In genomic region chr3:108255131-108255530, GRCh38 we compare ENCODE assay signal across 35 cellular contexts. TPM values are rescaled to one million over a fixed set of nuclear protein-coding genes. Genes with fewer than 3 reads are reported as not detected.
DNase-seq lines count a peak whose midpoint lies in the region; ATAC-seq, FAIRE-seq and TF ChIP-seq lines count a peak whose summit lies in the region.
"Had no signal": no experiment of that assay in that cellular context is flagged by ENCODE, and none has a peak within 500 bp of the region (broad histone marks: within the 10 kb centered on the region; RNA-seq: fewer than 3 reads in every experiment).

No MANE protein-coding gene starts in this region.

- no peak overlapping the region for H2BK5ac ChIP-seq in trophoblast cell (ENCODE audit: low read depth, low read length, poor library complexity)

- H3K4me3 ChIP-seq in trophoblast cell (ENCODE audit: low read depth, low read length) (no peak overlapping the region), right atrium auricular region (no peak overlapping the region)
- H3K4me3 ChIP-seq: A549; BLaER1; BLaER1 treated with 17β-estradiol and CSF1 and Interleukin-3, amounts not matched to agents 10 nM and 100 nM had no signal

- intact Hi-C loops in sciatic nerve (cut with DNase I), result no loop called here

- H2AK5ac ChIP-seq in trophoblast cell (ENCODE audit: low read length), result no peak overlapping the region

- no peak overlapping the region for H2BK120ac ChIP-seq in trophoblast cell (ENCODE audit: insufficient read depth, low read length, poor library complexity)

- H4K91ac ChIP-seq in trophoblast cell (ENCODE audit: low read depth, low read length), result no peak overlapping the region

- no peak overlapping the region for H3K23ac ChIP-seq in trophoblast cell (ENCODE audit: low read length)

- DNase-seq in D721Med (ENCODE audit: insufficient read length, low spot score), result no peak
- DNase-seq in trophoblast cell, result peak; percentile 65 to 79
- no peak for DNase-seq in sciatic nerve (ENCODE audit: low spot score)
- DNase-seq in right atrium auricular region (ENCODE audit: low spot score), result no peak
- DNase-seq: 8988T; ACHN; AML-193; BE2C; C1 segment of cervical spinal cord; Caco-2; Calu3; CD4-positive, alpha-beta memory T cell; CD4-positive, alpha-beta T cell; CD4-positive, CD25-positive, alpha-beta regulatory T cell; CD8-positive, alpha-beta memory T cell; CD8-positive, alpha-beta T cell; COR-L47; DMS 273 treated with DMSO at 0.1 percent for 48 hours; DMS153; DMS53; DMS79; DMS79 treated with DMSO at 0.1 percent for 48 hours; DND-41; EL had no signal

- H3K9me3 ChIP-seq in trophoblast cell (ENCODE audit: insufficient read depth, low read depth, low read length) (no peaks in the 10 kb centered on the region), right atrium auricular region (no peaks in the 10 kb centered on the region)
- H3K9me3 ChIP-seq: A549, BE2C, BLaER1, Caco-2 had no signal

- H3K18ac ChIP-seq in trophoblast cell (ENCODE audit: low read length), result no peak overlapping the region

- H3K4me1 ChIP-seq in trophoblast cell (ENCODE audit: control insufficient read depth in 1 of 2, insufficient read depth in 2 of 2, low read length in 2 of 2), result no peaks in the 10 kb centered on the region
- no peaks in the 10 kb centered on the region for H3K4me1 ChIP-seq in right atrium auricular region
- H3K4me1 ChIP-seq: A549; BE2C; BLaER1; BLaER1 treated with 17β-estradiol and CSF1 and Interleukin-3, amounts not matched to agents 10 nM and 100 nM; Caco-2 had no signal

- peak; percentile 53 for FAIRE-seq in D721Med (lab: Jason Lieb, UNC)
- FAIRE-seq: A204.1, A549 had no signal

- H3K14ac ChIP-seq in trophoblast cell (ENCODE audit: low read length), result no peak overlapping the region

- no peak overlapping the region for H4K12ac ChIP-seq in trophoblast cell (ENCODE audit: low read depth, low read length)

- no peak overlapping the region for H3K9ac ChIP-seq in trophoblast cell (ENCODE audit: low read length)
- H3K9ac ChIP-seq: BLaER1; BLaER1 treated with 17β-estradiol and CSF1 and Interleukin-3, amounts not matched to agents 10 nM and 100 nM had no signal

- H3K27me3 ChIP-seq in trophoblast cell (ENCODE audit: insufficient read depth, low read length) (no peaks in the 10 kb centered on the region), right atrium auricular region (no peaks in the 10 kb centered on the region)
- H3K27me3 ChIP-seq: BE2C; BLaER1; BLaER1 treated with 17β-estradiol and CSF1 and Interleukin-3, amounts not matched to agents 10 nM and 100 nM had no signal

- no peak overlapping the region for H3K4me2 ChIP-seq in trophoblast cell (ENCODE audit: low read length)
- H3K4me2 ChIP-seq: A549; BLaER1; BLaER1 treated with 17β-estradiol and CSF1 and Interleukin-3, amounts not matched to agents 10 nM and 100 nM had no signal

- no peak overlapping the region for H2AFZ ChIP-seq in trophoblast cell (ENCODE audit: insufficient read depth, low read length, poor library complexity)

- H2BK12ac ChIP-seq in trophoblast cell (ENCODE audit: low read length), result no peak overlapping the region

- no peak overlapping the region for H3K27ac ChIP-seq in trophoblast cell (ENCODE audit: low read depth, low read length)
- no peak overlapping the region for H3K27ac ChIP-seq in right atrium auricular region
- H3K27ac ChIP-seq: 22Rv1; A549; BLaER1; BLaER1 treated with 17β-estradiol and CSF1 and Interleukin-3, amounts not matched to agents 10 nM and 100 nM; C4-2B had no signal

- no peak for ATAC-seq in sciatic nerve
- ATAC-seq: A549; CD8-positive, alpha-beta T cell had no signal

- no peak overlapping the region for H4K8ac ChIP-seq in trophoblast cell (ENCODE audit: low read depth, low read length)

- H3K36me3 ChIP-seq in trophoblast cell (ENCODE audit: control insufficient read depth in 1 of 2, insufficient read depth in 2 of 2, low read length in 2 of 2) (no peaks in the 10 kb centered on the region), right atrium auricular region (no peaks in the 10 kb centered on the region)
- H3K36me3 ChIP-seq: BE2C; BLaER1; BLaER1 treated with 17β-estradiol and CSF1 and Interleukin-3, amounts not matched to agents 10 nM and 100 nM had no signal

- TF ChIP-seq CTCF in D721Med (IDR thresholded peaks at IDR 0.05; ENCODE audit: insufficient read depth, missing control alignments), result no peak
- TF ChIP-seq CTCF in right atrium auricular region (IDR thresholded peaks at IDR 0.05), result no peak

- no peaks in the 10 kb centered on the region for H3K79me1 ChIP-seq in trophoblast cell (ENCODE audit: low read length)

- no peak overlapping the region for H3K4ac ChIP-seq in trophoblast cell (ENCODE audit: low read depth, low read length)

- no peaks in the 10 kb centered on the region for H3K79me2 ChIP-seq in trophoblast cell (ENCODE audit: control insufficient read depth, insufficient read depth, low read length, poor library complexity)

RNA-seq across cellular contexts. Expression of gene IFT57, which starts 32.9 kb away (rescaled TPM):
- 12.8 and 15.3 TPM in 2 replicates for polyA plus RNA-seq in trophoblast cell (2013)
- total RNA-seq in sciatic nerve (43.4 TPM), right atrium auricular region (10 to 100 TPM; 13.4 to 25.0 TPM)

RNA-seq across cellular contexts. Expression of gene HHLA2, which starts 41.2 kb away (rescaled TPM):
- 0.01 TPM in 1 of 2 replicates, not detected in the other for polyA plus RNA-seq in trophoblast cell (2013)
- total RNA-seq in sciatic nerve, result 0.31 TPM
- not detected for total RNA-seq in right atrium auricular region
- total RNA-seq: A172, A673, Daoy had no signal
- polyA plus RNA-seq: AG04450; BJ; CD4-positive, alpha-beta memory T cell; CD4-positive, CD25-positive, alpha-beta regulatory T cell had no signal

Comparison
In these comparisons a context has a peak if more than half of its experiments do, and no peak if none do; other contexts are left out.
1. DNase-seq: peak in trophoblast cell (2 of 2); none in D721Med (single experiment), sciatic nerve (single experiment) and right atrium auricular region (single experiment).